ENCODE assay signal across 17 cellular contexts in the genomic region with DNA sequence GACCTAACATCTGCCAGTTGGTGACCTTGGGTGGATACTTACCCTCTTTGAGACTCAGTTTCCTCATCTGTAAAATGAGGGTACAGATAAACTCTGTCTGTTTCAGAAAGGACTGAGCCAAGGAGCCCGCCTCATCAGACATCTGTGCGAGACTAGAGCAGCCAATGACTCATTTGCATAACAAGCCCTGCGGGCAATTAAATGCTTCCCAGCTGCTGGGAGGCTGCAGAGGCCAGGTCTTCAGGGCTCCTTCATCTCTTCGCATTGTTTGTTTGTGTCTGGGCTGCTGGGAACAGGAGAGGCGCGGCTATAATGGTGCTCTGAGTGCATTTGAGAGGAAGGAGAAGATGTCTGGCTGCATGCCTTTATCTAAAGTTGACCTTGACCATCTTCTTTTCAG.
DNase-seq lines count a peak whose midpoint lies in the region; ATAC-seq and TF ChIP-seq lines count a peak whose summit lies in the region.
"Had no signal": no experiment of that assay in that cellular context is flagged by ENCODE, and none has a peak within 500 bp of the region (broad histone marks: within the 10 kb centered on the region; RNA-seq: fewer than 3 reads in every experiment).

No MANE protein-coding gene starts in this region.

- H4K8ac ChIP-seq in mesendoderm (ENCODE audit: low read depth, low read length) = no peak overlapping the region

- H3K56ac ChIP-seq in mesendoderm (ENCODE audit: low read length) = peak overlapping the region; percentile 44

- H2BK120ac ChIP-seq in mesendoderm (ENCODE audit: low read depth, low read length) = peak overlapping the region; percentile 19

- H3K4me1 Mint-ChIP-seq in brain = peaks cover 18% of the 10 kb centered on the region
- no peaks in the 10 kb centered on the region for H3K4me1 Mint-ChIP-seq in activated T-cell treated with anti-CD3 and anti-CD28 coated beads, Interleukin-2, amount 50 U/mL, for 24 hours (ENCODE audit: low read depth)

- no peak for TF ChIP-seq CTCF in brain (conservative IDR thresholded peaks at IDR 0.05)

- no peak overlapping the region for H3K18ac ChIP-seq in mesendoderm (ENCODE audit: low read length)

- peaks cover 6 to 26% (median 14%) of the 10 kb centered on the region in 5 experiments for H3K9me3 Mint-ChIP-seq in brain
- peaks cover 5% of the 10 kb centered on the region for H3K9me3 Mint-ChIP-seq in activated T-cell treated with anti-CD3 and anti-CD28 coated beads, Interleukin-2, amount 50 U/mL, for 24 hours

- no peak overlapping the region for H3K4ac ChIP-seq in mesendoderm (ENCODE audit: low read depth, low read length)

- H2AK5ac ChIP-seq in mesendoderm (ENCODE audit: low read length) = no peak overlapping the region

- no peaks in the 10 kb centered on the region for H3K36me3 Mint-ChIP-seq in brain
- H3K36me3 Mint-ChIP-seq in activated T-cell treated with anti-CD3 and anti-CD28 coated beads, Interleukin-2, amount 50 U/mL, for 24 hours (ENCODE audit: low read depth) = no peaks in the 10 kb centered on the region
- H3K36me3 Mint-ChIP-seq: activated naive CD8-positive, alpha-beta T cell had no signal

- H2BK15ac ChIP-seq in mesendoderm (replicated peaks; ENCODE audit: low read depth) = no peak overlapping the region

- peak overlapping the region in 3 of 5 experiments; percentile 14 to 67 (median 62) for H3K27ac Mint-ChIP-seq in brain
- H3K27ac Mint-ChIP-seq in activated T-cell treated with anti-CD3 and anti-CD28 coated beads, Interleukin-2, amount 50 U/mL, for 24 hours = no peak overlapping the region
- H3K27ac Mint-ChIP-seq: activated naive CD8-positive, alpha-beta T cell had no signal

- DNase-seq in NCI-H345 (lab: John Stamatoyannopoulos, UW) (peak; percentile 10), NCI-H345 treated with DMSO at 0.1 percent for 48 hours (lab: John Stamatoyannopoulos, UW; ENCODE audit: unreplicated experiment) (no peak), LHCN-M2 (ENCODE audit: low read depth) (peak; percentile 13), mesendoderm (peak; percentile 87), GM19238 (ENCODE audit: insufficient read length, low spot score) (no peak)
- no peak for DNase-seq in activated T-cell treated with anti-CD3 and anti-CD28 coated beads, Interleukin-2, amount 50 U/mL, for 24 hours
- DNase-seq: central memory CD4-positive, alpha-beta T cell; heart left ventricle; left cardiac atrium; NCI-H1048; stomach had no signal

- peak overlapping the region; percentile 80 for H2BK5ac ChIP-seq in mesendoderm (ENCODE audit: low read length)

- ATAC-seq in HG03469 (IDR thresholded peaks at IDR 0.05; ENCODE audit: unreplicated experiment) = no peak
- ATAC-seq: activated CD4-positive, CD25-positive, alpha-beta regulatory T cell treated with anti-CD3 and anti-CD28 coated beads, Interleukin-2, amount 50 U/mL, for 24 hours; GM12878; heart left ventricle; left cardiac atrium had no signal

- H4K5ac ChIP-seq in mesendoderm (ENCODE audit: low read length) = no peak overlapping the region

- H3K79me1 ChIP-seq in mesendoderm (ENCODE audit: low read length) = no peaks in the 10 kb centered on the region

- no peak overlapping the region for H3K23ac ChIP-seq in mesendoderm (ENCODE audit: low read length)

- no CpG with 5 or more reads among the region's 6 CpGs for WGBS in mesendoderm (ENCODE audit: extremely low coverage, insufficient coverage, low lambda C conversion rate)

- peak overlapping the region; percentile 30 for H3K27ac ChIP-seq in mesendoderm (ENCODE audit: low read depth, low read length)
- H3K27ac ChIP-seq: heart left ventricle, parathyroid adenoma, stomach had no signal

- no peaks in the 10 kb centered on the region for H3K27me3 ChIP-seq in mesendoderm (ENCODE audit: insufficient read depth, low read length, poor library complexity)

- H3K4me1 ChIP-seq in mesendoderm (ENCODE audit: control insufficient read depth, low read depth, low read length) = peaks cover 8% of the 10 kb centered on the region
- H3K4me1 ChIP-seq: heart left ventricle, parathyroid adenoma, stomach had no signal

- H3K4me3 ChIP-seq in mesendoderm (ENCODE audit: low read length) = no peak overlapping the region
- H3K4me3 ChIP-seq: GM12878, heart left ventricle, stomach had no signal

- no peaks in the 10 kb centered on the region for H3K79me2 ChIP-seq in mesendoderm (ENCODE audit: control insufficient read depth, insufficient read depth, low read length)
- H3K79me2 ChIP-seq: parathyroid adenoma had no signal

- H3K36me3 ChIP-seq in mesendoderm (ENCODE audit: control insufficient read depth, insufficient read depth, low read length) = no peaks in the 10 kb centered on the region
- H3K36me3 ChIP-seq: heart left ventricle, stomach had no signal

- H3K4me3 Mint-ChIP-seq in brain = no peak overlapping the region
- no peak overlapping the region for H3K4me3 Mint-ChIP-seq in activated T-cell treated with anti-CD3 and anti-CD28 coated beads, Interleukin-2, amount 50 U/mL, for 24 hours
- H3K4me3 Mint-ChIP-seq: activated naive CD8-positive, alpha-beta T cell had no signal

- peaks cover 17% of the 10 kb centered on the region for H3K27me3 Mint-ChIP-seq in brain
- H3K27me3 Mint-ChIP-seq in activated T-cell treated with anti-CD3 and anti-CD28 coated beads, Interleukin-2, amount 50 U/mL, for 24 hours = peaks cover 34% of the 10 kb centered on the region

- H3K4me2 ChIP-seq in mesendoderm (ENCODE audit: low read length) = no peak overlapping the region

- H3K9ac ChIP-seq in mesendoderm (ENCODE audit: low read length) = no peak overlapping the region
- H3K9ac ChIP-seq: parathyroid adenoma had no signal

Comparison
In these comparisons a context has a peak if more than half of its experiments do, and no peak if none do; other contexts are left out.
1. DNase-seq: peak in NCI-H345 (single experiment), LHCN-M2 (single experiment) and mesendoderm (single experiment); none in NCI-H345 treated with DMSO at 0.1 percent for 48 hours (single experiment), activated T-cell treated with anti-CD3 and anti-CD28 coated beads, Interleukin-2, amount 50 U/mL, for 24 hours (single experiment) and GM19238 (single experiment).